30 cellular contexts compared by ENCODE assay signal in genomic region chr13:31032574-31033095, GRCh38.
"Had no signal": no experiment of that assay in that cellular context is flagged by ENCODE, and none has a peak within 500 bp of the region (broad histone marks: within the 10 kb centered on the region; RNA-seq: fewer than 3 reads in every experiment).

No MANE protein-coding gene starts in this region.

- H3K27ac Mint-ChIP-seq: activated naive CD4-positive, alpha-beta T cell treated with anti-CD3 and anti-CD28 coated beads, Interleukin-2, amount 10 ng/mL, durations not matched to agents 7 days and 5 days; activated naive CD8-positive, alpha-beta T cell treated with anti-CD3 and anti-CD28 coated beads, Interleukin-2, amount 10 ng/mL, durations not matched to agents 7 days and 5 days; activated T-helper 1 cell treated with anti-CD3 and anti-CD28 coated beads, Interleukin-12 subunit alpha, Interleukin-12 subunit beta, Interleukin-2, Interleukin-4 antibody, amounts not matched to agents 30 ng/mL and 10 ng/mL and 1 ng/mL, durations not matched to agents 14 hours and 24 hours and 36 hours; effector memory CD8-positive, alpha-beta T cell; memory B cell; natural killer cell; progenitor cell of endocrine pancreas; stimulated activated effector memory CD8-positive, alpha-beta T cell treated with anti-CD3 and anti-CD28 coated beads, Interleukin-12 subunit alpha, Interleukin-12 subunit beta, amount 100 ng/mL, for 72 hours had no signal

- H3K9me3 Mint-ChIP-seq: activated naive CD4-positive, alpha-beta T cell treated with anti-CD3 and anti-CD28 coated beads, Interleukin-2, amount 10 ng/mL, durations not matched to agents 7 days and 5 days; activated naive CD8-positive, alpha-beta T cell treated with anti-CD3 and anti-CD28 coated beads, Interleukin-2, amount 10 ng/mL, durations not matched to agents 7 days and 5 days; activated T-helper 1 cell treated with anti-CD3 and anti-CD28 coated beads, Interleukin-12 subunit alpha, Interleukin-12 subunit beta, Interleukin-2, Interleukin-4 antibody, amounts not matched to agents 30 ng/mL and 10 ng/mL and 1 ng/mL, durations not matched to agents 14 hours and 24 hours and 36 hours; effector memory CD8-positive, alpha-beta T cell; memory B cell; natural killer cell; stimulated activated effector memory CD8-positive, alpha-beta T cell treated with anti-CD3 and anti-CD28 coated beads, Interleukin-12 subunit alpha, Interleukin-12 subunit beta, amount 100 ng/mL, for 72 hours; stimulated activated naive CD8-positive, alpha-beta T cell treated with anti-CD3 and anti-CD28 coated beads, Interleukin-15, amount 100 ng/mL, for 72 hours had no signal

- H3K4me1 ChIP-seq: right lobe of liver, upper lobe of left lung, vagina had no signal

- H3K27me3 ChIP-seq: ascending aorta, brain microvascular endothelial cell, right lobe of liver, upper lobe of left lung, vagina had no signal

- H3K4me3 Mint-ChIP-seq: activated naive CD4-positive, alpha-beta T cell treated with anti-CD3 and anti-CD28 coated beads, Interleukin-2, amount 10 ng/mL, durations not matched to agents 7 days and 5 days; activated naive CD8-positive, alpha-beta T cell treated with anti-CD3 and anti-CD28 coated beads, Interleukin-2, amount 10 ng/mL, durations not matched to agents 7 days and 5 days; activated T-helper 1 cell treated with anti-CD3 and anti-CD28 coated beads, Interleukin-12 subunit alpha, Interleukin-12 subunit beta, Interleukin-2, Interleukin-4 antibody, amounts not matched to agents 30 ng/mL and 10 ng/mL and 1 ng/mL, durations not matched to agents 14 hours and 24 hours and 36 hours; effector memory CD8-positive, alpha-beta T cell; memory B cell; natural killer cell; stimulated activated effector memory CD8-positive, alpha-beta T cell treated with anti-CD3 and anti-CD28 coated beads, Interleukin-12 subunit alpha, Interleukin-12 subunit beta, amount 100 ng/mL, for 72 hours; stimulated activated naive CD8-positive, alpha-beta T cell treated with anti-CD3 and anti-CD28 coated beads, Interleukin-15, amount 100 ng/mL, for 72 hours had no signal

- H3K4me1 Mint-ChIP-seq: activated naive CD8-positive, alpha-beta T cell treated with anti-CD3 and anti-CD28 coated beads, Interleukin-2, amount 10 ng/mL, durations not matched to agents 7 days and 5 days; natural killer cell had no signal

- H3K4me3 ChIP-seq: ascending aorta, coronary artery, heart right ventricle, right lobe of liver, upper lobe of left lung, vagina had no signal

- H3K36me3 ChIP-seq: ascending aorta, brain microvascular endothelial cell, heart right ventricle, right lobe of liver, upper lobe of left lung, vagina, WERI-Rb-1 had no signal

- DNase-seq: activated CD4-positive, alpha-beta T cell treated with anti-CD3 and anti-CD28 coated beads for 48 hours; activated CD4-positive, alpha-beta T cell treated with anti-CD3 and anti-CD28 coated beads, Interleukin-2, amount 50 U/mL, for 48 hours; activated CD8-positive, alpha-beta memory T cell treated with anti-CD3 and anti-CD28 coated beads, Interleukin-2, amount 50 U/mL, for 4 hours; activated gamma-delta T cell; activated naive CD4-positive, alpha-beta T cell treated with anti-CD3 and anti-CD28 coated beads, Interleukin-2, amount 10 ng/mL, durations not matched to agents 7 days and 5 days; activated naive CD8-positive, alpha-beta T cell treated with anti-CD3 and anti-CD28 coated beads, Interleukin-2, amount 10 ng/mL, durations not matched to agents 7 days and 5 days; activated T-cell treated with anti-CD3 and anti-CD28 coated beads, Interleukin-2, amount 50 U/mL, for 1 hour; brain microvascular endothelial cell; effector memory CD8-positive, alpha-beta T cell; erythroblast; foreskin melanocyte; heart right ventricle; left colon; natural killer cell; right lobe of liver; stimulated activated CD4-positive, alpha-beta T cell treated with anti-CD3 and anti-CD28 coated beads, Interleukin-12 subunit alpha, Interleukin-12 subunit beta, amount 100 ng/mL, for 4 hours; stimulated activated CD4-positive, alpha-beta T cell treated with anti-CD3 and anti-CD28 coated beads, Interleukin-4, amount 100 ng/mL, for 1 hour; stimulated activated naive CD8-positive, alpha-beta T cell treated with anti-CD3 and anti-CD28 coated beads, Interleukin-15, amount 100 ng/mL, for 72 hours; substantia nigra; T-helper 9 cell; WERI-Rb-1 had no signal

- ATAC-seq: activated CD4-positive, CD25-positive, alpha-beta regulatory T cell treated with anti-CD3 and anti-CD28 coated beads, Interleukin-2, amount 50 U/mL, for 24 hours; effector memory CD8-positive, alpha-beta T cell; heart right ventricle; left colon; natural killer cell; right lobe of liver; stimulated activated effector memory CD8-positive, alpha-beta T cell treated with anti-CD3 and anti-CD28 coated beads, Interleukin-12 subunit alpha, Interleukin-12 subunit beta, amount 100 ng/mL, for 72 hours; stimulated activated naive CD8-positive, alpha-beta T cell treated with anti-CD3 and anti-CD28 coated beads, Interleukin-15, amount 100 ng/mL, for 72 hours had no signal

- H3K27ac ChIP-seq: ascending aorta, brain microvascular endothelial cell, coronary artery, heart right ventricle, right lobe of liver, upper lobe of left lung, vagina, WERI-Rb-1 had no signal

- H3K9me3 ChIP-seq: ascending aorta, heart right ventricle, right lobe of liver, upper lobe of left lung, vagina had no signal

- H3K36me3 Mint-ChIP-seq: activated naive CD4-positive, alpha-beta T cell treated with anti-CD3 and anti-CD28 coated beads, Interleukin-2, amount 10 ng/mL, durations not matched to agents 7 days and 5 days; activated naive CD8-positive, alpha-beta T cell treated with anti-CD3 and anti-CD28 coated beads, Interleukin-2, amount 10 ng/mL, durations not matched to agents 7 days and 5 days; memory B cell; natural killer cell; stimulated activated effector memory CD8-positive, alpha-beta T cell treated with anti-CD3 and anti-CD28 coated beads, Interleukin-12 subunit alpha, Interleukin-12 subunit beta, amount 100 ng/mL, for 72 hours had no signal
